7 cellular contexts compared by ENCODE assay signal in the genomic region with DNA sequence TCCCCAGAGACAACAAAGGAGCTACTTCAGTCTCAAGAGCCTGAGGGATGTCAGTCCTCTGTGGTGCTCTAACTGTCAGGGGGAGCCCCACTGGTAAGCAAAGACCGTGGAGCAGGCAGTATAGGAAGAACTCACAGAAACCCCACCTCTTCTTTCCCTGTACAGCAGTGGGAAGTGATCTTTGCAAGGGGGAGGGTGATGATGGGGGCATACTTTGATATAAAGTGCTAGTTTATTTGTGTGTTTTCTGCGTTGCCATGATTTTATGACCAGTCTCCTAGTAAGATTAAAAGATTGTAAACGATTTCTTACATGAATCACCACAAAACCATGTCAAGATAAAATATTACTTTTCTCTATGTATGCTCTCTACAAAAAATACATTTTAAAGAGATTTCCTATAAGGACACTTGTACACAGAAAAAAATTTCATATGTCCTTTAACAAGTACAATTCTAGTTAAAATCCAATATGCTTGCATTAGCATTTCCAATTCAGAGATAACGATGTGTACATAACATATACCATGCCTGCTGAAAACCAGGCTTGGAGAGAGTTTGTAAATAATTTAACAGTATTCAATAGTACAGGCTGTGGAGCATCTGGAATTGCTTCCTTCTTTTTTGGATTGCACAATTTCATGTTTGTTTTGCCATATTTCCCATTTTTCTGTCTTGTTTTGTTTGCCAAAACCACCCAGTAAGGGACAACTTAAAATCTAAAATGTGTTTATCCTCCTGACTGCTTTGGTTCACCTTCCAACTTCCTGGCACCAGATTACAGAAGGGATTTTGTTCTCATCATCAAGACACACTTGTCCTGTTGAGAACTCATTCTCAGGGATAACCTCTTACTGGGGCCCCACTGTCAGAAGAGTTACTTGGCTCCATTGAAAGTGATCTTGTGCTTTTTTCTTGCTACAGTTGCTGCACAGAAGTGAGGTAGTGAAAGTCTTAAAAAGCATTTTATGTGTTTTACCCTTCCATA.
DNase-seq lines count a peak whose midpoint lies in the region; ATAC-seq, FAIRE-seq and TF ChIP-seq lines count a peak whose summit lies in the region.
"Not testable (repeated sequence)": the region's sequence is repeated elsewhere in the genome, so short reads cannot be mapped to it uniquely, and the experiment has no call there.

No MANE protein-coding gene starts in this region.

- FAIRE-seq in HepG2 (lab: Jason Lieb, UNC) = not testable (repeated sequence)

- not testable (repeated sequence) for BruUV-seq in PC-3 (replicated peaks; lab: Mats Ljungman, UMichigan); HepG2 (replicated peaks; lab: Mats Ljungman, UMichigan)

- not testable (repeated sequence) for H3K4me1 ChIP-seq in PC-3 (ENCODE audit: insufficient read depth, low read length); left ventricle myocardium inferior; HepG2 (ENCODE audit: insufficient read depth, low read length)

- TF ChIP-seq POLR2A in HepG2 (IDR thresholded peaks at IDR 0.05; ENCODE audit: insufficient read depth in 1 of 2, low read depth in 2 of 2, low read length in 2 of 2) = not testable (repeated sequence)

- not testable (repeated sequence) for H3K9ac ChIP-seq in PC-3 (ENCODE audit: low read length); HepG2 (ENCODE audit: insufficient read depth, low read depth, low read length)

- intact Hi-C loops in PC-3 (cut with micrococcal nuclease); left ventricle myocardium inferior (cut with micrococcal nuclease); HepG2 (cut with micrococcal nuclease; ENCODE audit: unreplicated experiment): not testable (repeated sequence)

- not testable (repeated sequence) for H3K9me2 ChIP-seq in PC-3 (replicated peaks; ENCODE audit: low read length)

- POLR2A ChIA-PET in PC-3 (lab: Charles Lee; ENCODE audit: unreplicated experiment); HepG2 (lab: Yijun Ruan, JAX): not testable (repeated sequence)

- not testable (repeated sequence) for H3K4me2 ChIP-seq in PC-3 (ENCODE audit: low read length); HepG2 (ENCODE audit: low read depth, low read length)

- not testable (repeated sequence) for H3K9me3 ChIP-seq in PC-3 (ENCODE audit: low read length)
- H3K9me3 ChIP-seq in left ventricle myocardium inferior (replicated peaks) (peaks cover 28% of the 10 kb centered on the region), HepG2 (ENCODE audit: low read length) (peaks cover 14% of the 10 kb centered on the region)

- not testable (repeated sequence) for H2AFZ ChIP-seq in PC-3 (ENCODE audit: low read length); HepG2 (ENCODE audit: low read length)

- not testable (repeated sequence) for H3K27ac ChIP-seq in PC-3 (ENCODE audit: low read length); HepG2 (ENCODE audit: extremely low read length, insufficient read depth, low read length)
- peak overlapping the region; percentile 22 for H3K27ac ChIP-seq in left ventricle myocardium inferior (replicated peaks)

- TF ChIP-seq CTCF in PC-3 (conservative IDR thresholded peaks at IDR 0.05; ENCODE audit: low read depth, low read length); fibroblast of mammary gland (conservative IDR thresholded peaks at IDR 0.05; ENCODE audit: control insufficient read depth, insufficient read depth, low read depth, low read length); left ventricle myocardium inferior (IDR thresholded peaks at IDR 0.05; ENCODE audit: borderline replicate concordance); HepG2 (CRISPR knock-in tag; IDR thresholded peaks at IDR 0.05): not testable (repeated sequence)

- TF ChIP-seq RAD21 in HepG2 (CRISPR knock-in tag; IDR thresholded peaks at IDR 0.05) = not testable (repeated sequence)

- H3K79me2 ChIP-seq in PC-3 (ENCODE audit: low read length); HepG2 (ENCODE audit: insufficient read depth, low read length): not testable (repeated sequence)

- H3K4me3 ChIP-seq in PC-3 (ENCODE audit: low read length); fibroblast of mammary gland (ENCODE audit: control insufficient read depth, low read depth, low read length); left ventricle myocardium inferior; HepG2 (replicated peaks in 1 of 3; ENCODE audit: insufficient read depth in 1 of 3, low read depth in 2 of 3, low read length in 3 of 3): not testable (repeated sequence)

- not testable (repeated sequence) for H3K27me3 ChIP-seq in PC-3 (ENCODE audit: low read length); left ventricle myocardium inferior (ENCODE audit: low read depth); HepG2 (ENCODE audit: control insufficient read depth in 1 of 2, insufficient read depth in 2 of 2, low read length in 2 of 2)

- H4K20me1 ChIP-seq in PC-3 (ENCODE audit: low read length); HepG2 (ENCODE audit: insufficient read depth, low read length): not testable (repeated sequence)

- not testable (repeated sequence) for H3K36me3 ChIP-seq in PC-3 (ENCODE audit: low read depth, low read length); left ventricle myocardium inferior; HepG2 (replicated peaks in 1 of 2; ENCODE audit: control insufficient read depth in 1 of 2, insufficient read depth in 2 of 2, low read length in 2 of 2)

- DNase-seq in DMS153 (lab: John Stamatoyannopoulos, UW) (peak; percentile 50), GM03348 (ENCODE audit: low spot score) (peak; percentile 1), M059J (ENCODE audit: low read depth) (peak; percentile 67), PC-3 (peak; percentile 19), fibroblast of mammary gland (ENCODE audit: low read depth) (peak; percentile 19)
- DNase-seq in left ventricle myocardium inferior; HepG2 (ENCODE audit: low spot score): not testable (repeated sequence)

- H3F3A ChIP-seq in PC-3 (ENCODE audit: low read length, unreplicated experiment) = not testable (repeated sequence)

- peak; percentile 84 for ATAC-seq in PC-3
- peak; percentile 41; the same call in 2 of the 3 replicates for ATAC-seq in HepG2

- WGBS in HepG2 (ENCODE audit: low lambda C conversion rate) = 2% methylated on average over 4 of the region's 4 CpGs

- CTCF ChIA-PET in PC-3 (lab: Charles Lee); HepG2 (lab: Yijun Ruan, JAX; ENCODE audit: low intra/inter-chr PET ratio, low total read pairs): not testable (repeated sequence)

- in situ Hi-C loops in HepG2 (cut with HindIII; ENCODE audit: extremely low pct_ligation_motif_present, low pct_unique_long_range_greater_than_20kb) = not testable (repeated sequence)

- not testable (repeated sequence) for TF ChIP-seq EP300 in HepG2 (IDR thresholded peaks at IDR 0.05; ENCODE audit: low read depth in 2 of 2, low read length in 2 of 2); HepG2 (CRISPR knock-in tag; IDR thresholded peaks at IDR 0.05; ENCODE audit: borderline replicate concordance)

TF ChIP-seq in HepG2, 621 proteins besides CTCF, POLR2A, EP300 and RAD21:
- TF ChIP-seq FOXP1 (IDR thresholded peaks at IDR 0.05) = not testable (repeated sequence)
- TF ChIP-seq FOXP1 (CRISPR knock-in tag; IDR thresholded peaks at IDR 0.05) (peak; percentile 40; the same call in 1 of the 2 replicates), CEBPB (IDR thresholded peaks at IDR 0.05; ENCODE audit: borderline replicate concordance, low read depth, low read length) (0 out of 2 replicates have a peak, but pooled peaks have one; percentile 2)
TF ChIP-seq in HepG2: peak in this region for 2; not testable (repeated sequence) for 619.
